Comparison of ENCODE assay signal across 10 cellular contexts in genomic region chr18:63131944-63132818, GRCh38.
DNase-seq lines count a peak whose midpoint lies in the region; ATAC-seq and TF ChIP-seq lines count a peak whose summit lies in the region.
"Had no signal": no experiment of that assay in that cellular context is flagged by ENCODE, and none has a peak within 500 bp of the region (broad histone marks: within the 10 kb centered on the region; RNA-seq: fewer than 3 reads in every experiment).

No MANE protein-coding gene starts in this region.

- DNase-seq in CD8-positive, alpha-beta T cell = no peak
- DNase-seq in Karpas-422 (peak; percentile 69), cardiac septum (ENCODE audit: low spot score) (no peak), adrenal gland (no peak), DMS114 treated with DMSO at 0.1 percent for 48 hours (lab: John Stamatoyannopoulos, UW; ENCODE audit: unreplicated experiment) (no peak)
- DNase-seq in activated naive CD8-positive, alpha-beta T cell treated with anti-CD3 and anti-CD28 coated beads for 36 hours = no peak
- peak in 1 of 10 donors; percentile 22 for DNase-seq in naive thymus-derived CD8-positive, alpha-beta T cell
- DNase-seq: right cardiac atrium had no signal

- H3K9me2 ChIP-seq in Karpas-422 (replicated peaks; ENCODE audit: insufficient read depth, low read length) = no peaks in the 10 kb centered on the region

- no peaks in the 10 kb centered on the region for H3K36me3 ChIP-seq in CD8-positive, alpha-beta T cell (ENCODE audit: insufficient read depth, low read length)
- H3K36me3 ChIP-seq in Karpas-422 (ENCODE audit: insufficient read depth, low read length) (no peaks in the 10 kb centered on the region), adrenal gland (replicated peaks in 1 of 2) (no peaks in the 10 kb centered on the region)

- CTCF ChIA-PET in CD8-positive, alpha-beta T cell (lab: Charles Lee) = interaction anchor here (0.9 to 5.0 kb wide), 32 partner anchors 9 to 309 kb away, joined by 3 to 78 read pairs (median 7); partner anchors contain the start of gene BCL2

- no peak overlapping the region for H3K4me3 Mint-ChIP-seq in CD8-positive, alpha-beta T cell
- no peak overlapping the region for H3K4me3 Mint-ChIP-seq in activated naive CD8-positive, alpha-beta T cell treated with anti-CD3 and anti-CD28 coated beads for 36 hours
- H3K4me3 Mint-ChIP-seq in naive thymus-derived CD8-positive, alpha-beta T cell = peak overlapping the region in 7 of 10 donors; percentile 8 to 66 (median 49)

- intact Hi-C loops in CD8-positive, alpha-beta T cell (cut with DNase I, micrococcal nuclease) = loop anchor here (1.0 to 2.0 kb wide), 8 partner anchors 23 to 307 kb away; no protein-coding TSS in a partner anchor
- intact Hi-C loops in cardiac septum (cut with DNase I) (loop anchor here (1.0 to 5.0 kb wide), 4 partner anchors 105 to 310 kb away; no protein-coding TSS in a partner anchor), adrenal gland (cut with DNase I) (loop anchor here (5.0 to 10.0 kb wide), 4 partner anchors 107 to 313 kb away; no protein-coding TSS in a partner anchor)

- peak overlapping the region; percentile 53 for H3K9ac ChIP-seq in Karpas-422 (ENCODE audit: low read length)

- peaks cover 34% of the 10 kb centered on the region for H3K4me1 Mint-ChIP-seq in CD8-positive, alpha-beta T cell (ENCODE audit: low read depth)
- H3K4me1 Mint-ChIP-seq in activated naive CD8-positive, alpha-beta T cell treated with anti-CD3 and anti-CD28 coated beads for 36 hours = peaks cover 37% of the 10 kb centered on the region
- H3K4me1 Mint-ChIP-seq in naive thymus-derived CD8-positive, alpha-beta T cell = peaks cover 27 to 43% (median 41%) of the 10 kb centered on the region in 4 donors

- no peak overlapping the region for H3K4me3 ChIP-seq in CD8-positive, alpha-beta T cell (ENCODE audit: low read depth, low read length)
- peak overlapping the region; percentile 10; the same call in 1 of the 2 replicates for H3K4me3 ChIP-seq in Karpas-422 (ENCODE audit: low read length)
- H3K4me3 ChIP-seq in adrenal gland = no peak overlapping the region

- no peaks in the 10 kb centered on the region for H3K27me3 ChIP-seq in CD8-positive, alpha-beta T cell (ENCODE audit: insufficient read depth, low read length)
- H3K27me3 ChIP-seq in Karpas-422 (ENCODE audit: low read length) (no peaks in the 10 kb centered on the region), adrenal gland (no peaks in the 10 kb centered on the region)

- POLR2A ChIA-PET in CD8-positive, alpha-beta T cell (lab: Charles Lee) = interaction anchor here (0.6 to 1.4 kb wide), 4 partner anchors 19 to 191 kb away, joined by 3 to 4 read pairs (median 4); no protein-coding TSS in a partner anchor
- POLR2A ChIA-PET in naive thymus-derived CD8-positive, alpha-beta T cell (lab: Charles Lee) = interaction anchor here (1.0 to 2.7 kb wide), 5 partner anchors 22 to 188 kb away, joined by 3 to 14 read pairs (median 6); partner anchors contain the start of gene BCL2

- no peak overlapping the region for H3K27ac ChIP-seq in CD8-positive, alpha-beta T cell (ENCODE audit: low read depth, low read length)
- peak overlapping the region; percentile 91 for H3K27ac ChIP-seq in Karpas-422 (ENCODE audit: low read length)
- H3K27ac ChIP-seq in adrenal gland = no peak overlapping the region
- H3K27ac ChIP-seq: RWPE1 had no signal

- ATAC-seq in CD8-positive, alpha-beta T cell = no peak
- peak in 1 of 2 donors; percentile 23 for ATAC-seq in naive thymus-derived CD8-positive, alpha-beta T cell
- no peak for ATAC-seq in GM18520 (IDR thresholded peaks at IDR 0.05; ENCODE audit: unreplicated experiment)

- H2AFZ ChIP-seq in Karpas-422 (ENCODE audit: low read length) = no peak overlapping the region

- peaks cover 21% of the 10 kb centered on the region for H3K36me3 Mint-ChIP-seq in CD8-positive, alpha-beta T cell
- H3K36me3 Mint-ChIP-seq in activated naive CD8-positive, alpha-beta T cell treated with anti-CD3 and anti-CD28 coated beads for 36 hours = peaks cover 23% of the 10 kb centered on the region
- H3K36me3 Mint-ChIP-seq in naive thymus-derived CD8-positive, alpha-beta T cell = peaks cover 0 to 20% (median 0%) of the 10 kb centered on the region in 3 donors

- no peaks in the 10 kb centered on the region; the same call in 1 of the 2 replicates for H4K20me1 ChIP-seq in Karpas-422 (ENCODE audit: insufficient read depth, low read depth, low read length)

- TF ChIP-seq POLR2A in adrenal gland (IDR thresholded peaks at IDR 0.05) = no peak

- no peaks in the 10 kb centered on the region for H3K9me3 ChIP-seq in CD8-positive, alpha-beta T cell (ENCODE audit: low read length)
- H3K9me3 ChIP-seq in Karpas-422 (ENCODE audit: low read length) = no peaks in the 10 kb centered on the region
- no peaks in the 10 kb centered on the region for H3K9me3 ChIP-seq in adrenal gland (replicated peaks in 1 of 3)

- H3K4me2 ChIP-seq in Karpas-422 (ENCODE audit: low read depth, low read length, poor library complexity, severe bottlenecking) = peak overlapping the region; percentile 52

- no peaks in the 10 kb centered on the region for H3K27me3 Mint-ChIP-seq in CD8-positive, alpha-beta T cell (ENCODE audit: low read depth)
- no peaks in the 10 kb centered on the region for H3K27me3 Mint-ChIP-seq in activated naive CD8-positive, alpha-beta T cell treated with anti-CD3 and anti-CD28 coated beads for 36 hours
- H3K27me3 Mint-ChIP-seq in naive thymus-derived CD8-positive, alpha-beta T cell = no peaks in the 10 kb centered on the region

- peak overlapping the region; percentile 37 for H3K27ac Mint-ChIP-seq in CD8-positive, alpha-beta T cell
- peak overlapping the region; percentile 68 for H3K27ac Mint-ChIP-seq in activated naive CD8-positive, alpha-beta T cell treated with anti-CD3 and anti-CD28 coated beads for 36 hours
- H3K27ac Mint-ChIP-seq in naive thymus-derived CD8-positive, alpha-beta T cell = peak overlapping the region; percentile 4 to 95 (median 68)

- H3K9me3 Mint-ChIP-seq in CD8-positive, alpha-beta T cell = no peaks in the 10 kb centered on the region
- H3K9me3 Mint-ChIP-seq in activated naive CD8-positive, alpha-beta T cell treated with anti-CD3 and anti-CD28 coated beads for 36 hours = peaks cover 1% of the 10 kb centered on the region
- no peaks in the 10 kb centered on the region for H3K9me3 Mint-ChIP-seq in naive thymus-derived CD8-positive, alpha-beta T cell

- no peak for TF ChIP-seq CTCF in CD8-positive, alpha-beta T cell (IDR thresholded peaks at IDR 0.05)
- no peak for TF ChIP-seq CTCF in adrenal gland (IDR thresholded peaks at IDR 0.05)

- H3K4me1 ChIP-seq in CD8-positive, alpha-beta T cell (ENCODE audit: insufficient read depth, low read length) = peaks cover 32% of the 10 kb centered on the region
- H3K4me1 ChIP-seq in Karpas-422 (ENCODE audit: low read length) = peaks cover 99% of the 10 kb centered on the region
- no peaks in the 10 kb centered on the region for H3K4me1 ChIP-seq in adrenal gland (replicated peaks in 1 of 2)

- H3K79me2 ChIP-seq in Karpas-422 (ENCODE audit: low read length) = peaks cover 80% of the 10 kb centered on the region

- WGBS in adrenal gland, 4 donors = 77 to 81% (median 79%) methylated on average over 13 of the region's 13 CpGs

Comparison
In these comparisons a context has a peak if more than half of its experiments do, and no peak if none do; other contexts are left out.
1. H3K4me3 Mint-ChIP-seq: peak in naive thymus-derived CD8-positive, alpha-beta T cell (7 of 10); none in CD8-positive, alpha-beta T cell (single experiment) and activated naive CD8-positive, alpha-beta T cell treated with anti-CD3 and anti-CD28 coated beads for 36 hours (single experiment).
2. Peak in every context shown above with its lines, with median percentiles within 50 percentile points of each other: H3K27ac Mint-ChIP-seq.